ENCODE assay signal across 12 cellular contexts in genomic region chr2:46337208-46337994, GRCh38. TPM values are rescaled to one million over a fixed set of nuclear protein-coding genes. Genes with fewer than 3 reads are reported as not detected.
DNase-seq lines count a peak whose midpoint lies in the region; FAIRE-seq and TF ChIP-seq lines count a peak whose summit lies in the region.
"Had no signal": no experiment of that assay in that cellular context is flagged by ENCODE, and none has a peak within 500 bp of the region (broad histone marks: within the 10 kb centered on the region; RNA-seq: fewer than 3 reads in every experiment).

No MANE protein-coding gene starts in this region.

- H3K27me3 ChIP-seq in right atrium auricular region, result no peaks in the 10 kb centered on the region
- no peaks in the 10 kb centered on the region for H3K27me3 ChIP-seq in uterus
- H3K27me3 ChIP-seq: BE2C had no signal

- H3K27ac ChIP-seq in right atrium auricular region, result peak overlapping the region; percentile 83 to 89
- H3K27ac ChIP-seq in uterus, result peak overlapping the region; percentile 82 to 88

- H3K36me3 ChIP-seq in right atrium auricular region (no peaks in the 10 kb centered on the region), uterus (no peaks in the 10 kb centered on the region)
- H3K36me3 ChIP-seq: BE2C, HAP-1 had no signal

- intact Hi-C loops in cardiac septum (cut with DNase I) (loop anchor here (10.0 kb wide), 1 partner anchor 507 kb away; no protein-coding TSS in a partner anchor), uterus (cut with DNase I; ENCODE audit: low total_unique reads) (no loop called here)

- TF ChIP-seq CTCF in right atrium auricular region (IDR thresholded peaks at IDR 0.05), result no peak
- no peak for TF ChIP-seq CTCF in uterus (IDR thresholded peaks at IDR 0.05)

- no peak for DNase-seq in right atrium auricular region (ENCODE audit: low spot score)
- DNase-seq in cardiac septum (ENCODE audit: low spot score), result no peak
- DNase-seq in cerebellum (ENCODE audit: low spot score), result peak; percentile 71
- peak; percentile 44 for DNase-seq in myocyte (ENCODE audit: low read depth)
- no peak for DNase-seq in uterus
- DNase-seq in activated effector memory CD4-positive, alpha-beta T cell treated with anti-CD3 and anti-CD28 coated beads, Interleukin-2, amount 50 U/mL, for 16 hours, result no peak
- DNase-seq in middle frontal gyrus (ENCODE audit: extremely low spot score, low spot score), result no peak
- DNase-seq in RCC 7860 (ENCODE audit: low spot score), result no peak
- DNase-seq: stimulated activated naive B cell treated with anti-CD40 and anti-IgM and Interleukin-4, amounts not matched to agents 10 μg/mL and 1 μg/mL and 100 μg/mL, for 72 hours had no signal

- no peak overlapping the region for H3K4me3 ChIP-seq in right atrium auricular region
- no peak overlapping the region for H3K4me3 ChIP-seq in uterus
- H3K4me3 ChIP-seq: HAP-1 had no signal

- TF ChIP-seq POLR2A in uterus (IDR thresholded peaks at IDR 0.05), result no peak

- H3K4me1 ChIP-seq in right atrium auricular region, result peaks cover 0 to 90% of the 10 kb centered on the region in 2 donors
- peaks cover 14 to 16% of the 10 kb centered on the region in 2 donors for H3K4me1 ChIP-seq in uterus
- H3K4me1 ChIP-seq: HAP-1 had no signal

- H3K9me3 ChIP-seq in right atrium auricular region, result no peaks in the 10 kb centered on the region
- H3K9me3 ChIP-seq in uterus, result no peaks in the 10 kb centered on the region
- H3K9me3 ChIP-seq: BE2C, HAP-1 had no signal

- FAIRE-seq in RCC 7860 (lab: Jason Lieb, UNC), result no peak
- FAIRE-seq: colon had no signal

RNA-seq across cellular contexts. Expression of gene EPAS1, which starts 40.2 kb away (rescaled TPM):
- total RNA-seq in right atrium auricular region (100 to 1,000 TPM; 257 to 311 TPM), cardiac septum (139 TPM), cerebellum (13.0 TPM), myocyte (48.5 and 49.8 TPM in 2 replicates), uterus (100 to 1,000 TPM in 3 of 4 donors, 10 to 100 TPM in 1; 35.0 to 465 (median 202) TPM)
- polyA plus RNA-seq in myocyte (2012), result 58.8 TPM

Comparison
In these comparisons a context has a peak if more than half of its experiments do, and no peak if none do; other contexts are left out.
1. DNase-seq: peak in cerebellum (single experiment) and myocyte (single experiment); none in right atrium auricular region (single experiment), cardiac septum (single experiment), uterus (0 of 2), activated effector memory CD4-positive, alpha-beta T cell treated with anti-CD3 and anti-CD28 coated beads, Interleukin-2, amount 50 U/mL, for 16 hours (single experiment), middle frontal gyrus (single experiment) and RCC 7860 (single experiment).